ENCODE assay signal across 2 cellular contexts in the genomic region with DNA sequence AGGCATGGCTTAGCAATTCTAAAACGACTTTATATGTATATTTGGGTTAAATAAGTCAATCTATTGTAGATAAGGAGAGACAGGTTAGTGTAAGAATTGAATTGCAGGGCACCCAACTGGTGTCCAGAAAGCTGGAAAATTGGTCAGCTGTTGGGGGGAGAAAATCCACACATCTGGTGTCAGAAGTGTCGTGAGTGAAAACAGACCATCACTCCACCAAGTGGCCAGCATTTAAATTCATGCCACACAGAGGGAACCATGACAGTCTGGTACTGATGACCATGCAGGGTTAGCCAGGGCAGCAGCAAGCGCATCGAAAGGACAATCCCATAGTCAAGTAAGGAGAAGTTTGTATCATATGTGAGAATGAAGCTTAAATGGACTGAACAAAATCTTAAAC.
TF ChIP-seq lines count a peak whose summit lies in the region.

No MANE protein-coding gene starts in this region.

TF ChIP-seq in HCT116, 20 proteins besides CTCF, POLR2A, EP300 and RAD21:
- TF ChIP-seq JUND (IDR thresholded peaks at IDR 0.05), result no peak
- no peak for TF ChIP-seq YY1 (IDR thresholded peaks at IDR 0.05; ENCODE audit: extremely low read depth, insufficient replicate concordance, low read depth, low read length)
- TF ChIP-seq, protein P1, sequence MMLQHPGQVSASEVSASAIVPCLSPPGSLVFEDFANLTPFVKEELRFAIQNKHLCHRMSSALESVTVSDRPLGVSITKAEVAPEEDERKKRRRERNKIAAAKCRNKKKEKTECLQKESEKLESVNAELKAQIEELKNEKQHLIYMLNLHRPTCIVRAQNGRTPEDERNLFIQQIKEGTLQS (IDR thresholded peaks at IDR 0.05), result no peak
- no peak for TF ChIP-seq SIN3A (IDR thresholded peaks at IDR 0.05; ENCODE audit: low read depth)
- no peak for TF ChIP-seq POLR2AphosphoS5 (IDR thresholded peaks at IDR 0.05; ENCODE audit: low read depth, low read length)
TF ChIP-seq in HCT116: peak in this region for 0.

TF ChIP-seq in HepG2, 621 proteins besides CTCF, POLR2A, EP300 and RAD21:
- TF ChIP-seq TEF (CRISPR knock-in tag; IDR thresholded peaks at IDR 0.05) (no peak), RFX5 (IDR thresholded peaks at IDR 0.05; ENCODE audit: low read depth, low read length) (0 out of 2 replicates have a peak, but pooled peaks have one; percentile 40), STAG1 (CRISPR knock-in tag; IDR thresholded peaks at IDR 0.05) (peak; percentile 47)
TF ChIP-seq in HepG2: peak in this region for 2.
